Comparison of ENCODE assay signal across 9 cellular contexts in the genomic region with DNA sequence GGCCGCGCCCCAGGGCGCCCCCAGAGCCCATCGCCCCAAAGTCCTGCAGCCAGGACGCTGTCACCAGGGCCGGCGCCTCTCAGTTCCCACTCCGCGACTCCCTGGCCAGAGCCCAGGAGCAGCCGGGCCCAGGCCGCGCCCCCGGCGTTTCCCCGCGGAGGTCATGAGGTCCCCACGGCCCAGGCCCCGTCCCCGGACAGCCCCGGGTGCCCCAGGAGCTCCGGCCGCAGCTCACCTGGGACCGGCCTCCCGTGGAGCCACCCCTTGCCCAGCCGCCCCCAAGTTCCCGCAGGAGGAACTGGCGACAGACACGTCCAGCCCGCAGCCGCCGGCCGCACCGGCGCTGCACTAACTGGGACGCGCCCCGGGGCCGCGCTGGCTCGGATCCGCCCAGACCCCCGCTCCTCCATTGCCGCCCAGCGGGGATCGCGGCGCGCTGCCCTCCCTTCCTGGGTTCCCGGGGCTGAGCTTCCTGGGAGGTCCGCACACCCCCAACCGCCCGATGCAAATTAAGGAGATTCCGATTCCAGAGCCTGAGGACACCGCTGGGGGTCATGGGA. TPM values are rescaled to one million over a fixed set of nuclear protein-coding genes. Genes with fewer than 3 reads are reported as not detected.
DNase-seq lines count a peak whose midpoint lies in the region; ATAC-seq and TF ChIP-seq lines count a peak whose summit lies in the region.
"Had no signal": no experiment of that assay in that cellular context is flagged by ENCODE, and none has a peak within 500 bp of the region (broad histone marks: within the 10 kb centered on the region; RNA-seq: fewer than 3 reads in every experiment).

No MANE protein-coding gene starts in this region.

- peaks cover 0 to 2% (median 0%) of the 10 kb centered on the region in 3 donors for H3K9me3 ChIP-seq in esophagus squamous epithelium
- no peaks in the 10 kb centered on the region for H3K9me3 ChIP-seq in testis

- no peak overlapping the region for H3K4me3 Mint-ChIP-seq in activated CD4-positive, alpha-beta T cell treated with anti-CD3 and anti-CD28 coated beads for 36 hours
- peak overlapping the region in 7 of 8 donors; percentile 42 to 90 (median 76) for H3K4me3 Mint-ChIP-seq in naive B cell

- H3K4me1 ChIP-seq in esophagus squamous epithelium: peaks cover 0 to 8% (median 5%) of the 10 kb centered on the region in 3 donors
- no peaks in the 10 kb centered on the region for H3K4me1 ChIP-seq in testis

- H3K36me3 Mint-ChIP-seq in activated CD4-positive, alpha-beta T cell treated with anti-CD3 and anti-CD28 coated beads for 36 hours (ENCODE audit: low read depth): no peaks in the 10 kb centered on the region
- H3K36me3 Mint-ChIP-seq in naive B cell: peaks cover 0 to 21% of the 10 kb centered on the region in 2 donors

- peaks cover 7% of the 10 kb centered on the region for H3K4me1 Mint-ChIP-seq in activated CD4-positive, alpha-beta T cell treated with anti-CD3 and anti-CD28 coated beads for 36 hours
- peaks cover 0 to 6% (median 3%) of the 10 kb centered on the region in 3 donors for H3K4me1 Mint-ChIP-seq in naive B cell

- peak overlapping the region; percentile 0 to 63 (median 27) for H3K4me3 ChIP-seq in esophagus squamous epithelium
- H3K4me3 ChIP-seq in testis: peak overlapping the region; percentile 41 to 47

- H3K27me3 ChIP-seq in esophagus squamous epithelium: peaks cover 0 to 55% (median 3%) of the 10 kb centered on the region in 4 donors
- no peaks in the 10 kb centered on the region for H3K27me3 ChIP-seq in testis

- CTCF ChIA-PET in activated CD4-positive, alpha-beta T cell treated with anti-CD3 and anti-CD28 coated beads for 36 hours (lab: Charles Lee): interaction anchor here (1.0 kb wide), 1 partner anchor 77 kb away, joined by 3 read pairs; no protein-coding TSS in a partner anchor

- H3K36me3 ChIP-seq in esophagus squamous epithelium (no peaks in the 10 kb centered on the region), testis (ENCODE audit: low read depth, missing control alignments) (no peaks in the 10 kb centered on the region)

- DNase-seq in activated CD4-positive, alpha-beta T cell treated with anti-CD3 and anti-CD28 coated beads for 36 hours: no peak
- no peak for DNase-seq in activated CD4-positive, alpha-beta T cell treated with anti-CD3 and anti-CD28 coated beads for 4 hours
- no peak for DNase-seq in esophagus squamous epithelium (lab: John Stamatoyannopoulos, UW)
- DNase-seq in naive B cell: no peak
- DNase-seq in testis: peak; percentile 18
- no peak for DNase-seq in AML-193 (lab: John Stamatoyannopoulos, UW)
- DNase-seq in activated CD4-positive, CD25-positive, alpha-beta regulatory T cell (lab: John Stamatoyannopoulos, UW): no peak
- DNase-seq: NCI-H1417 treated with DMSO at 0.1 percent for 48 hours had no signal

- ATAC-seq in activated CD4-positive, alpha-beta T cell treated with anti-CD3 and anti-CD28 coated beads for 36 hours: peak; percentile 26
- ATAC-seq in naive B cell (ENCODE audit: low read depth in 2 of 2) (no peak), HG03095 (IDR thresholded peaks at IDR 0.05; ENCODE audit: unreplicated experiment) (no peak)

- no peak overlapping the region for H3K27ac Mint-ChIP-seq in activated CD4-positive, alpha-beta T cell treated with anti-CD3 and anti-CD28 coated beads for 36 hours
- no peak overlapping the region for H3K27ac Mint-ChIP-seq in naive B cell

- intact Hi-C loops in activated CD4-positive, alpha-beta T cell treated with anti-CD3 and anti-CD28 coated beads for 36 hours (cut with DNase I, micrococcal nuclease): no loop called here
- intact Hi-C loops in esophagus squamous epithelium (cut with DNase I) (no loop called here), testis (cut with DNase I; ENCODE audit: low total_unique reads) (no loop called here)

- POLR2A ChIA-PET in activated CD4-positive, alpha-beta T cell treated with anti-CD3 and anti-CD28 coated beads for 36 hours (lab: Charles Lee): no interaction called here

- peaks cover 6% of the 10 kb centered on the region for H3K9me3 Mint-ChIP-seq in activated CD4-positive, alpha-beta T cell treated with anti-CD3 and anti-CD28 coated beads for 36 hours (ENCODE audit: low read depth)
- H3K9me3 Mint-ChIP-seq in naive B cell: peaks cover 11 to 32% (median 22%) of the 10 kb centered on the region in 7 donors

- no peak overlapping the region for H3K27ac ChIP-seq in esophagus squamous epithelium
- no peak overlapping the region for H3K27ac ChIP-seq in testis

- TF ChIP-seq POLR2A in esophagus squamous epithelium (IDR thresholded peaks at IDR 0.05) (no peak), testis (IDR thresholded peaks at IDR 0.05) (no peak)

- WGBS in esophagus squamous epithelium, 2 donors: 3 to 19% methylated on average over 6 to 13 of the region's 54 CpGs
- WGBS in testis, 2 donors: 3 to 9% methylated on average over 5 to 52 of the region's 54 CpGs

- TF ChIP-seq CTCF in esophagus squamous epithelium (IDR thresholded peaks at IDR 0.05): no peak
- TF ChIP-seq CTCF in testis (IDR thresholded peaks at IDR 0.05): no peak

- peaks cover 23% of the 10 kb centered on the region for H3K27me3 Mint-ChIP-seq in activated CD4-positive, alpha-beta T cell treated with anti-CD3 and anti-CD28 coated beads for 36 hours
- peaks cover 44 to 53% (median 49%) of the 10 kb centered on the region in 3 donors for H3K27me3 Mint-ChIP-seq in naive B cell

RNA-seq across cellular contexts. Expression of a gene that starts 9.7 kb away (rescaled TPM):
- not detected for total RNA-seq in activated CD4-positive, alpha-beta T cell treated with anti-CD3 and anti-CD28 coated beads for 36 hours
- total RNA-seq in esophagus squamous epithelium (not detected), testis (1 to 10 TPM in 1 of 2 donors, not detected in 1; 1.9 TPM)
- polyA plus RNA-seq in naive B cell (ENCODE audit: low read depth in 6 of 6) (not detected), testis (ENCODE audit: insufficient read depth, low read depth, low replicate concordance) (5.6 TPM)

RNA-seq across cellular contexts. Expression of a gene that starts 29.3 kb away (rescaled TPM):
- total RNA-seq in activated CD4-positive, alpha-beta T cell treated with anti-CD3 and anti-CD28 coated beads for 36 hours: 10 to 100 TPM; 36.3 to 37.7 TPM
- total RNA-seq in esophagus squamous epithelium (10 to 100 TPM; 33.7 to 52.3 (median 39.1) TPM), testis (100 to 1,000 TPM; 102 to 124 TPM)
- polyA plus RNA-seq in naive B cell (ENCODE audit: low read depth in 6 of 6) (10 to 100 TPM; 12.6 to 25.3 (median 21.2) TPM), testis (ENCODE audit: insufficient read depth, low read depth, low replicate concordance) (75.8 TPM)

RNA-seq across cellular contexts. Expression of a gene that starts 54.5 kb away (rescaled TPM):
- total RNA-seq in activated CD4-positive, alpha-beta T cell treated with anti-CD3 and anti-CD28 coated beads for 36 hours: under 1 TPM; 0.11 TPM
- not detected for total RNA-seq in esophagus squamous epithelium
- under 1 TPM in 3 of 6 donors, not detected in 3; 0.15 to 0.20 (median 0.18) TPM for polyA plus RNA-seq in naive B cell (ENCODE audit: low read depth in 6 of 6)
- total RNA-seq in testis: 1 to 10 TPM; 5.8 to 6.9 TPM
- 18.1 TPM for polyA plus RNA-seq in testis (ENCODE audit: insufficient read depth, low read depth, low replicate concordance)

Comparison
In these comparisons a context has a peak if more than half of its experiments do, and no peak if none do; other contexts are left out.
1. RNA of a gene that starts 54.5 kb away (total RNA-seq): 5.8 to 6.9 TPM in testis; 0.11 TPM in activated CD4-positive, alpha-beta T cell treated with anti-CD3 and anti-CD28 coated beads for 36 hours and not detected in esophagus squamous epithelium; every median in the first group is over 4 times any median in the second.